Comparison of ENCODE assay signal across 1 cellular context in the genomic region with DNA sequence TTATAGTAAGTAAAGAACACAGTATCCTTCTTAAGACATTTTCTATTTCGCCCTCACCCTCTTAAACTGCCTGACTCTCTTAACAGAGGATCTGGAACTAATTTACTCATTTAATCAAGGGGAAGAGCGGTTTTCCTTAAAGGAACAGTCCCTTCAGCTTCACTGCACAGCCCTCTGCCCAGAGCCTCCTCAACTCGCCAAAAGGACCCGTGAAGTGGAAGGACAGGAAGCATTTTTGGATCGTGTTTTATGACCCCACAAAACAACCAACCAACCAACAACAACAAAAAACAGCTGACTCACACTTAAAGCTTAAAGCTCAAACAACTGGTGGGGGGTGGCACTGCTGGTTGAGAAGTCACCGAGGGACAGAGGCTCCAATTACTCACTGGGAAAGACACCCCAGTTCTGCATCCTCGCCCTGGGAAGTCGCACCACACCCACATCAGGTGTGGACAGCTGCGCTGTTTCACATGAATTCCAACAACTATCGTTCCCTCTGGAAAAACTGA.
A peak's percentile ranks its signal among the peaks of the same experiment; 100 is the strongest.
TF ChIP-seq lines count a peak whose summit lies in the region.

No MANE protein-coding gene starts in this region.

TF ChIP-seq in K562, 482 proteins besides CTCF, POLR2A, EP300 and RAD21:
- TF ChIP-seq, protein P1, sequence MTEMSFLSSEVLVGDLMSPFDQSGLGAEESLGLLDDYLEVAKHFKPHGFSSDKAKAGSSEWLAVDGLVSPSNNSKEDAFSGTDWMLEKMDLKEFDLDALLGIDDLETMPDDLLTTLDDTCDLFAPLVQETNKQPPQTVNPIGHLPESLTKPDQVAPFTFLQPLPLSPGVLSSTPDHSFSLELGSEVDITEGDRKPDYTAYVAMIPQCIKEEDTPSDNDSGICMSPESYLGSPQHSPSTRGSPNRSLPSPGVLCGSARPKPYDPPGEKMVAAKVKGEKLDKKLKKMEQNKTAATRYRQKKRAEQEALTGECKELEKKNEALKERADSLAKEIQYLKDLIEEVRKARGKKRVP (CRISPR knock-in tag; IDR thresholded peaks at IDR 0.05), result no peak
- TF ChIP-seq, protein P2, sequence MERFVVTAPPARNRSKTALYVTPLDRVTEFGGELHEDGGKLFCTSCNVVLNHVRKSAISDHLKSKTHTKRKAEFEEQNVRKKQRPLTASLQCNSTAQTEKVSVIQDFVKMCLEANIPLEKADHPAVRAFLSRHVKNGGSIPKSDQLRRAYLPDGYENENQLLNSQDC (CRISPR knock-in tag; IDR thresholded peaks at IDR 0.05), result no peak
- TF ChIP-seq MAFG (tag; conservative IDR thresholded peaks at IDR 0.05), result peak; percentile 77
- TF ChIP-seq SAFB2 (IDR thresholded peaks at IDR 0.05; ENCODE audit: borderline replicate concordance, low read depth, low read length, severe bottlenecking), result no peak
- TF ChIP-seq POLR2AphosphoS5 (IDR thresholded peaks at IDR 0.05; ENCODE audit: control insufficient read depth, insufficient read depth, low read depth, low read length), result no peak
- TF ChIP-seq POLR3A (IDR thresholded peaks at IDR 0.05; ENCODE audit: borderline replicate concordance, extremely low read depth, insufficient read depth, insufficient read length), result no peak
- 0 out of 2 replicates have a peak, but pooled peaks have one; percentile 33 for TF ChIP-seq MAFK (IDR thresholded peaks at IDR 0.05; ENCODE audit: low read length)
- TF ChIP-seq, protein P3, sequence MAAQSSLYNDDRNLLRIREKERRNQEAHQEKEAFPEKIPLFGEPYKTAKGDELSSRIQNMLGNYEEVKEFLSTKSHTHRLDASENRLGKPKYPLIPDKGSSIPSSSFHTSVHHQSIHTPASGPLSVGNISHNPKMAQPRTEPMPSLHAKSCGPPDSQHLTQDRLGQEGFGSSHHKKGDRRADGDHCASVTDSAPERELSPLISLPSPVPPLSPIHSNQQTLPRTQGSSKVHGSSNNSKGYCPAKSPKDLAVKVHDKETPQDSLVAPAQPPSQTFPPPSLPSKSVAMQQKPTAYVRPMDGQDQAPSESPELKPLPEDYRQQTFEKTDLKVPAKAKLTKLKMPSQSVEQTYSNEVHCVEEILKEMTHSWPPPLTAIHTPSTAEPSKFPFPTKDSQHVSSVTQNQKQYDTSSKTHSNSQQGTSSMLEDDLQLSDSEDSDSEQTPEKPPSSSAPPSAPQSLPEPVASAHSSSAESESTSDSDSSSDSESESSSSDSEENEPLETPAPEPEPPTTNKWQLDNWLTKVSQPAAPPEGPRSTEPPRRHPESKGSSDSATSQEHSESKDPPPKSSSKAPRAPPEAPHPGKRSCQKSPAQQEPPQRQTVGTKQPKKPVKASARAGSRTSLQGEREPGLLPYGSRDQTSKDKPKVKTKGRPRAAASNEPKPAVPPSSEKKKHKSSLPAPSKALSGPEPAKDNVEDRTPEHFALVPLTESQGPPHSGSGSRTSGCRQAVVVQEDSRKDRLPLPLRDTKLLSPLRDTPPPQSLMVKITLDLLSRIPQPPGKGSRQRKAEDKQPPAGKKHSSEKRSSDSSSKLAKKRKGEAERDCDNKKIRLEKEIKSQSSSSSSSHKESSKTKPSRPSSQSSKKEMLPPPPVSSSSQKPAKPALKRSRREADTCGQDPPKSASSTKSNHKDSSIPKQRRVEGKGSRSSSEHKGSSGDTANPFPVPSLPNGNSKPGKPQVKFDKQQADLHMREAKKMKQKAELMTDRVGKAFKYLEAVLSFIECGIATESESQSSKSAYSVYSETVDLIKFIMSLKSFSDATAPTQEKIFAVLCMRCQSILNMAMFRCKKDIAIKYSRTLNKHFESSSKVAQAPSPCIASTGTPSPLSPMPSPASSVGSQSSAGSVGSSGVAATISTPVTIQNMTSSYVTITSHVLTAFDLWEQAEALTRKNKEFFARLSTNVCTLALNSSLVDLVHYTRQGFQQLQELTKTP (IDR thresholded peaks at IDR 0.05; ENCODE audit: low read depth in 1 of 2, partially characterized antibody in 2 of 2), result no peak
- TF ChIP-seq ZNF316 (IDR thresholded peaks at IDR 0.05), result peak; percentile 87
- peak; percentile 18; the same call in 1 of the 2 replicates for TF ChIP-seq MAFF (IDR thresholded peaks at IDR 0.05; ENCODE audit: low read length)
- peak; percentile 82 for TF ChIP-seq C11orf30 (IDR thresholded peaks at IDR 0.05; ENCODE audit: low read depth)
- peak; percentile 55; the same call in 1 of the 2 replicates for TF ChIP-seq NFE2 (IDR thresholded peaks at IDR 0.05; ENCODE audit: low read depth)
- TF ChIP-seq NFE2L1 (tag; IDR thresholded peaks at IDR 0.05; ENCODE audit: borderline replicate concordance, low read depth), result peak; percentile 13; the same call in 1 of the 2 replicates
